In the genomic region with DNA sequence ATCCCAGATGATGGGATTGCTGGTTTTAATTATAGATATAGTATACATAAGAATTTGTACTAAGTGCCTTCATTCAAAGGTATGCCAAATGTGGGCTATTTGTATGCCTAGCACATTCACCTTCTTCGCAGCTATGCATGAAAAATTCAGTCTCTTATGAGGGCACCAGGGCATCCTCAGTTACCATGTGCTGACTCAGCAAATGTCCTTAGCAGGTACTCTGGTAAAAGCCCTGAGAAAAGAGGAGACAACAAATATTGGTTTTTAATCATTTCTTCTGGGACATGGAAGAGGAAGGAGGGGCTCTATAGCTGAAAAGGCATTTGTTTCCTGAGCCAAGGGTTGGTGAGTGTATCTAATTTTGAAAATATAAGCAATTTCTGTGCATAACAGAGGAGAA, we compare ENCODE assay signal across 3 cellular contexts.
A peak's percentile ranks its signal among the peaks of the same experiment; 100 is the strongest.
TF ChIP-seq lines count a peak whose summit lies in the region.

No MANE protein-coding gene starts in this region.

TF ChIP-seq in A549, 52 proteins besides CTCF, POLR2A, EP300 and RAD21:
- no peak for TF ChIP-seq PHF8 (IDR thresholded peaks at IDR 0.05; ENCODE audit: borderline replicate concordance, low read depth)
- TF ChIP-seq MAFK (IDR thresholded peaks at IDR 0.05; ENCODE audit: partially characterized antibody) = peak; percentile 97

TF ChIP-seq in IMR-90, 13 proteins besides CTCF, POLR2A, EP300 and RAD21:
- TF ChIP-seq CEBPB (IDR thresholded peaks at IDR 0.05; ENCODE audit: low read depth, low read length) = no peak
- no peak for TF ChIP-seq CHD1 (IDR thresholded peaks at IDR 0.05; ENCODE audit: low read depth, low read length)
- TF ChIP-seq MAFK (IDR thresholded peaks at IDR 0.05; ENCODE audit: low read depth, low read length) = peak; percentile 99

TF ChIP-seq in H1, 55 proteins besides CTCF, POLR2A, EP300 and RAD21:
- TF ChIP-seq HDAC6 (IDR thresholded peaks at IDR 0.05; ENCODE audit: low read depth, low read length) (no peak), MAFK (IDR thresholded peaks at IDR 0.05; ENCODE audit: low read depth, low read length) (peak; percentile 97)
TF ChIP-seq in H1: peak in this region for 1.
